In the genomic region with DNA sequence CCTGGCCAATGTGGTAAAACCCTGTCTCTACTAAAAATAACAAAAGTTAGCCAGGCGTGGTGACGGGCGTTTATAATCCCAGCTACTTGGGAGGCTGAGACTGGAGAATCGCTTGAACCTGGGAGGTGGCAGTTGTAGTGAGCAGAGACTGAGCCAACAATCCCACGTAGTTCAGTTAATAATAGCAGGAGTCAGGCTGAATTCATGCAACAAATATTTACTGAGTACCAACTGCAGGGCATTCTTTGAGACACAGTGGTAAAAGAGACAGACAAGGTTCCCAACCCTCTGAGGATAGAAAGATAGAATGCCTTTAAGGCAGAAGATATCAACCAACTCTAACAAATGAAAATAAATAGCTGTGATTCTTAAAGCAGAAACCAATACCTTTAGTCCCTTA, we compare ENCODE assay signal across 23 cellular contexts. TPM values are rescaled to one million over a fixed set of nuclear protein-coding genes. Genes with fewer than 3 reads are reported as not detected.
DNase-seq lines count a peak whose midpoint lies in the region; ATAC-seq and TF ChIP-seq lines count a peak whose summit lies in the region.
"Had no signal": no experiment of that assay in that cellular context is flagged by ENCODE, and none has a peak within 500 bp of the region (broad histone marks: within the 10 kb centered on the region; RNA-seq: fewer than 3 reads in every experiment).

No MANE protein-coding gene starts in this region.

- no peaks in the 10 kb centered on the region for H3K27me3 Mint-ChIP-seq in chondrocyte (ENCODE audit: low read depth)
- no peaks in the 10 kb centered on the region for H3K27me3 Mint-ChIP-seq in activated naive CD8-positive, alpha-beta T cell treated with anti-CD3 and anti-CD28 coated beads for 36 hours
- H3K27me3 Mint-ChIP-seq: activated CD8-positive, alpha-beta T cell treated with anti-CD3 and anti-CD28 coated beads for 36 hours; central memory CD8-positive, alpha-beta T cell had no signal

- no peak overlapping the region for H3K4me3 Mint-ChIP-seq in chondrocyte (ENCODE audit: unreplicated experiment)
- no peak overlapping the region for H3K4me3 Mint-ChIP-seq in activated naive CD8-positive, alpha-beta T cell treated with anti-CD3 and anti-CD28 coated beads for 36 hours
- H3K4me3 Mint-ChIP-seq: activated CD8-positive, alpha-beta T cell treated with anti-CD3 and anti-CD28 coated beads for 36 hours; activated naive CD4-positive, alpha-beta T cell treated with anti-CD3 and anti-CD28 coated beads for 36 hours; central memory CD8-positive, alpha-beta T cell; WTC11 had no signal

- no peaks in the 10 kb centered on the region for H3K27me3 ChIP-seq in thoracic aorta (replicated peaks; ENCODE audit: insufficient read depth)
- H3K27me3 ChIP-seq: neutrophil, stomach had no signal

- H3K27ac Mint-ChIP-seq in chondrocyte (ENCODE audit: unreplicated experiment), result peak overlapping the region; percentile 45
- H3K27ac Mint-ChIP-seq in activated naive CD8-positive, alpha-beta T cell treated with anti-CD3 and anti-CD28 coated beads for 36 hours, result no peak overlapping the region
- H3K27ac Mint-ChIP-seq: activated CD8-positive, alpha-beta T cell treated with anti-CD3 and anti-CD28 coated beads for 36 hours; activated naive CD4-positive, alpha-beta T cell treated with anti-CD3 and anti-CD28 coated beads for 36 hours; WTC11 had no signal

- no peaks in the 10 kb centered on the region for H3K36me3 ChIP-seq in thoracic aorta
- H3K36me3 ChIP-seq: neutrophil had no signal

- H3K36me3 Mint-ChIP-seq in chondrocyte (ENCODE audit: low read depth), result no peaks in the 10 kb centered on the region
- H3K36me3 Mint-ChIP-seq in activated naive CD8-positive, alpha-beta T cell treated with anti-CD3 and anti-CD28 coated beads for 36 hours, result peaks cover 23% of the 10 kb centered on the region

- H3K27ac ChIP-seq in thoracic aorta, result peak overlapping the region; percentile 98 to 100
- H3K27ac ChIP-seq: C4-2B, epithelial cell of prostate, neutrophil had no signal

- no peaks in the 10 kb centered on the region for H3K9me3 ChIP-seq in thoracic aorta
- H3K9me3 ChIP-seq: neutrophil, stomach had no signal

- peak; percentile 41 for ATAC-seq in left lobe of liver
- ATAC-seq in thoracic aorta (ENCODE audit: insufficient number of reproducible peaks, low FRiP score, low read depth), result peak; percentile 33
- ATAC-seq: activated CD8-positive, alpha-beta T cell treated with anti-CD3 and anti-CD28 coated beads for 36 hours; WTC11 had no signal

- no peak for TF ChIP-seq CTCF in chondrocyte (IDR thresholded peaks at IDR 0.05)
- no peak for TF ChIP-seq CTCF in thoracic aorta (IDR thresholded peaks at IDR 0.05)

- H3K4me1 Mint-ChIP-seq in chondrocyte (ENCODE audit: low read depth), result peaks cover 86% of the 10 kb centered on the region
- peaks cover 34% of the 10 kb centered on the region for H3K4me1 Mint-ChIP-seq in activated naive CD8-positive, alpha-beta T cell treated with anti-CD3 and anti-CD28 coated beads for 36 hours

- no peaks in the 10 kb centered on the region for H3K9me3 Mint-ChIP-seq in chondrocyte (ENCODE audit: low read depth)
- H3K9me3 Mint-ChIP-seq in activated naive CD8-positive, alpha-beta T cell treated with anti-CD3 and anti-CD28 coated beads for 36 hours, result no peaks in the 10 kb centered on the region
- H3K9me3 Mint-ChIP-seq: activated CD8-positive, alpha-beta T cell treated with anti-CD3 and anti-CD28 coated beads for 36 hours; activated naive CD4-positive, alpha-beta T cell treated with anti-CD3 and anti-CD28 coated beads for 36 hours; central memory CD8-positive, alpha-beta T cell had no signal

- H3K4me3 ChIP-seq in thoracic aorta, result peak overlapping the region; percentile 10
- H3K4me3 ChIP-seq: stomach had no signal

- DNase-seq in HK-2 (ENCODE audit: unreplicated experiment), result peak; percentile 5
- no peak for DNase-seq in chondrocyte (ENCODE audit: low spot score)
- DNase-seq in left lobe of liver (ENCODE audit: low spot score), result no peak
- no peak for DNase-seq in thoracic aorta (ENCODE audit: low spot score)
- DNase-seq in activated naive CD8-positive, alpha-beta T cell treated with anti-CD3 and anti-CD28 coated beads for 36 hours, result no peak
- no peak for DNase-seq in activated naive CD4-positive, alpha-beta T cell (lab: John Stamatoyannopoulos, UW)
- DNase-seq in NOMO-1 (lab: John Stamatoyannopoulos, UW; ENCODE audit: unreplicated experiment in 2 of 2), result no peak
- DNase-seq in stimulated activated CD4-positive, alpha-beta T cell treated with anti-CD3 and anti-CD28 coated beads, Interleukin-4, amount 100 ng/mL, for 4 hours, result no peak
- DNase-seq: activated CD8-positive, alpha-beta T cell treated with anti-CD3 and anti-CD28 coated beads for 36 hours; activated naive CD4-positive, alpha-beta T cell treated with anti-CD3 and anti-CD28 coated beads for 36 hours; activated T-cell treated with anti-CD3 and anti-CD28 coated beads, Interleukin-2, amount 50 U/mL, for 1 hour; amygdala; foreskin fibroblast; hypothalamus; NCI-H510A treated with DMSO at 0.1 percent for 48 hours; NK-92 treated with Interleukin-12 subunit alpha and Interleukin-12 subunit beta, amount 100 ng/mL, for 24 hours; stimulated activated CD4-positive, alpha-beta T cell treated with anti-CD3 and anti-CD28 coated beads, Interleukin-12 subunit alpha, Interleukin-12 subunit beta, amount 100 ng/mL, for 4 hours; stomach had no signal

- H3K4me1 ChIP-seq in thoracic aorta (ENCODE audit: control insufficient read depth in 1 of 2, low read depth in 2 of 2), result peaks cover 87 to 100% of the 10 kb centered on the region in 2 donors

RNA-seq across cellular contexts. Expression of a gene that starts 39.1 kb away (rescaled TPM):
- total RNA-seq in chondrocyte (62.9 to 69.6 TPM (median 63.8 TPM) in 3 replicates), left lobe of liver (31.3 TPM), thoracic aorta (100 to 1,000 TPM in 1 of 2 donors, 10 to 100 TPM in 1; 97.7 to 123 TPM)
- 10 to 100 TPM; 56.6 to 57.7 TPM for total RNA-seq in activated naive CD8-positive, alpha-beta T cell treated with anti-CD3 and anti-CD28 coated beads for 36 hours
